In genomic region chr14:37508500-37508899, GRCh38 we compare ENCODE assay signal across 24 cellular contexts.
A peak's percentile ranks its signal among the peaks of the same experiment; 100 is the strongest.
DNase-seq lines count a peak whose midpoint lies in the region; ATAC-seq and TF ChIP-seq lines count a peak whose summit lies in the region.
"Had no signal": no experiment of that assay in that cellular context is flagged by ENCODE, and none has a peak within 500 bp of the region (broad histone marks: within the 10 kb centered on the region; RNA-seq: fewer than 3 reads in every experiment).

No MANE protein-coding gene starts in this region.

- no peaks in the 10 kb centered on the region for H4K20me1 ChIP-seq in mammary epithelial cell (ENCODE audit: insufficient read depth, low read length)
- H4K20me1 ChIP-seq: BLaER1 had no signal

- H2AFZ ChIP-seq in mammary epithelial cell (ENCODE audit: low read depth, low read length): no peak overlapping the region

- WGBS in mammary epithelial cell (ENCODE audit: low coverage, missing lambda C conversion rate): 68% methylated on average over 3 of the region's 3 CpGs

- TF ChIP-seq CTCF in MCF 10A (IDR thresholded peaks at IDR 0.05; ENCODE audit: unreplicated experiment) (no peak), mammary epithelial cell (conservative IDR thresholded peaks at IDR 0.05 in 1 of 2, IDR thresholded peaks at IDR 0.05 in 1 of 2; ENCODE audit: extremely low read depth in 1 of 2, insufficient read depth in 1 of 2, low read depth in 1 of 2, low read length in 2 of 2) (no peak), epithelial cell of esophagus (IDR thresholded peaks at IDR 0.05; ENCODE audit: insufficient read depth, low read depth, low read length, missing control alignments) (no peak), gastrocnemius medialis (IDR thresholded peaks at IDR 0.05 in 4 of 5, conservative IDR thresholded peaks at IDR 0.05 in 1 of 5) (no peak)

- BruUV-seq in MCF 10A (replicated peaks; lab: Mats Ljungman, UMichigan) (no TSS peak), mammary epithelial cell (replicated peaks; lab: Mats Ljungman, UMichigan) (no TSS peak)

- H3K4me1 Mint-ChIP-seq in MCF 10A (ENCODE audit: insufficient read depth, unreplicated experiment): no peaks in the 10 kb centered on the region
- H3K4me1 Mint-ChIP-seq in CD8-positive, alpha-beta memory T cell: no peaks in the 10 kb centered on the region

- dilution Hi-C loops in mammary epithelial cell (cut with HindIII; ENCODE audit: low sequenced_read_pairs): no loop called here

- DNase-seq in MCF 10A (ENCODE audit: unreplicated experiment) (peak; percentile 0), mammary epithelial cell (no peak), adipocyte (ENCODE audit: low read depth) (peak; percentile 20), epithelial cell of esophagus (ENCODE audit: low read depth) (peak; percentile 1), iris pigment epithelial cell (ENCODE audit: low read depth) (peak; percentile 14), gastrocnemius medialis (no peak)
- DNase-seq in CD8-positive, alpha-beta memory T cell: no peak
- DNase-seq in activated CD4-positive, CD25-positive, alpha-beta regulatory T cell (lab: John Stamatoyannopoulos, UW): no peak
- DNase-seq: 8988T; CD4-positive, alpha-beta T cell; COR-L47; DMS53; HCEC 1CT; MG63; NCI-H1092; NCI-H1417 treated with DMSO at 0.1 percent for 48 hours; NCI-H1694 treated with DMSO at 0.1 percent for 48 hours; NCI-H2081; NCI-H2227 treated with DMSO at 0.1 percent for 48 hours; NCI-H69; SHP77 treated with DMSO at 0.1 percent for 48 hours had no signal

- CTCF ChIA-PET in MCF 10A (lab: Yijun Ruan, JAX): no interaction called here
- CTCF ChIA-PET in mammary epithelial cell (lab: Charles Lee; ENCODE audit: low non-redundant PET): no interaction called here
- CTCF ChIA-PET in CD8-positive, alpha-beta memory T cell (lab: Charles Lee): no interaction called here

- H3K4me3 Mint-ChIP-seq in MCF 10A (ENCODE audit: unreplicated experiment): no peak overlapping the region
- no peak overlapping the region for H3K4me3 Mint-ChIP-seq in CD8-positive, alpha-beta memory T cell
- H3K4me3 Mint-ChIP-seq: CD4-positive, alpha-beta T cell had no signal

- H3K27ac ChIP-seq in mammary epithelial cell (ENCODE audit: insufficient read depth, low read depth, low read length) (no peak overlapping the region), gastrocnemius medialis (no peak overlapping the region)
- H3K27ac ChIP-seq in CD8-positive, alpha-beta memory T cell (ENCODE audit: low read depth, low read length): no peak overlapping the region
- H3K27ac ChIP-seq: BLaER1, HL-60 had no signal

- H3K27me3 Mint-ChIP-seq in MCF 10A (ENCODE audit: insufficient read depth, unreplicated experiment): no peaks in the 10 kb centered on the region
- H3K27me3 Mint-ChIP-seq in CD8-positive, alpha-beta memory T cell: no peaks in the 10 kb centered on the region
- H3K27me3 Mint-ChIP-seq: CD4-positive, alpha-beta T cell had no signal

- H3K4me3 ChIP-seq in mammary epithelial cell (replicated peaks in 1 of 3; ENCODE audit: insufficient read depth in 1 of 3, low read depth in 2 of 3, low read length in 3 of 3): no peak overlapping the region
- H3K4me3 ChIP-seq in adipocyte (ENCODE audit: low read length): no peak overlapping the region
- H3K4me3 ChIP-seq in epithelial cell of esophagus (ENCODE audit: low read length): no peak overlapping the region
- no peak overlapping the region for H3K4me3 ChIP-seq in CD8-positive, alpha-beta memory T cell (ENCODE audit: low read length)
- no peak overlapping the region for H3K4me3 ChIP-seq in gastrocnemius medialis
- H3K4me3 ChIP-seq: BLaER1, MG63 had no signal

- H3K9ac ChIP-seq in mammary epithelial cell (ENCODE audit: insufficient read depth, low read length): no peak overlapping the region
- no peak overlapping the region for H3K9ac ChIP-seq in adipocyte (ENCODE audit: low read length)
- H3K9ac ChIP-seq: BLaER1 had no signal

- no peak overlapping the region for H3K4me2 ChIP-seq in mammary epithelial cell (ENCODE audit: insufficient read depth, low read depth, low read length)
- H3K4me2 ChIP-seq: BLaER1 had no signal

- no peaks in the 10 kb centered on the region for H3K79me2 ChIP-seq in mammary epithelial cell (ENCODE audit: insufficient read depth, low read length)

- H3K9me3 ChIP-seq in mammary epithelial cell (replicated peaks; ENCODE audit: insufficient read depth, low read length) (no peaks in the 10 kb centered on the region), adipocyte (ENCODE audit: control insufficient read depth, low read length) (no peaks in the 10 kb centered on the region), gastrocnemius medialis (no peaks in the 10 kb centered on the region)
- H3K9me3 ChIP-seq in CD8-positive, alpha-beta memory T cell (ENCODE audit: low read length): no peaks in the 10 kb centered on the region
- H3K9me3 ChIP-seq: BLaER1, MG63 had no signal

- H3K4me1 ChIP-seq in mammary epithelial cell (ENCODE audit: insufficient read depth, low read length): no peaks in the 10 kb centered on the region
- no peaks in the 10 kb centered on the region for H3K4me1 ChIP-seq in adipocyte (ENCODE audit: control insufficient read depth, insufficient read depth, low read length)
- H3K4me1 ChIP-seq in CD8-positive, alpha-beta memory T cell (ENCODE audit: insufficient read depth, low read length): no peaks in the 10 kb centered on the region
- no peaks in the 10 kb centered on the region for H3K4me1 ChIP-seq in gastrocnemius medialis
- H3K4me1 ChIP-seq: BLaER1 had no signal

- ATAC-seq in gastrocnemius medialis: no peak
- ATAC-seq: Panc1 had no signal

- in situ Hi-C loops in mammary epithelial cell (cut with MboI; ENCODE audit: low sequenced_read_pairs in 2 of 2) (no loop called here), gastrocnemius medialis (cut with MboI; ENCODE audit: low sequenced_read_pairs in 4 of 4) (no loop called here)

- H3K36me3 Mint-ChIP-seq in MCF 10A (ENCODE audit: insufficient read depth, unreplicated experiment): no peaks in the 10 kb centered on the region
- no peaks in the 10 kb centered on the region for H3K36me3 Mint-ChIP-seq in CD8-positive, alpha-beta memory T cell

- H3K27me3 ChIP-seq in mammary epithelial cell (ENCODE audit: insufficient read depth, low read length) (no peaks in the 10 kb centered on the region), adipocyte (replicated peaks; ENCODE audit: control insufficient read depth, insufficient read depth, low read length) (no peaks in the 10 kb centered on the region), gastrocnemius medialis (no peaks in the 10 kb centered on the region)
- H3K27me3 ChIP-seq in CD8-positive, alpha-beta memory T cell (ENCODE audit: insufficient read depth, low read length, poor library complexity, severe bottlenecking): no peaks in the 10 kb centered on the region
- H3K27me3 ChIP-seq: BLaER1, MG63 had no signal

- POLR2A ChIA-PET in MCF 10A (lab: Yijun Ruan, JAX): no interaction called here
- POLR2A ChIA-PET in CD8-positive, alpha-beta memory T cell (lab: Charles Lee): no interaction called here

- H3K36me3 ChIP-seq in mammary epithelial cell (ENCODE audit: insufficient read depth, low read length): no peaks in the 10 kb centered on the region
- no peaks in the 10 kb centered on the region for H3K36me3 ChIP-seq in adipocyte (ENCODE audit: control insufficient read depth, insufficient read depth, low read length, severe bottlenecking)
- no peaks in the 10 kb centered on the region for H3K36me3 ChIP-seq in CD8-positive, alpha-beta memory T cell (ENCODE audit: insufficient read depth, low read length)
- H3K36me3 ChIP-seq in gastrocnemius medialis: no peaks in the 10 kb centered on the region
- H3K36me3 ChIP-seq: BLaER1, MG63 had no signal

- no peak for TF ChIP-seq POLR2A in gastrocnemius medialis (IDR thresholded peaks at IDR 0.05)

- H3K27ac Mint-ChIP-seq in MCF 10A (ENCODE audit: low read depth, unreplicated experiment): no peak overlapping the region
- H3K27ac Mint-ChIP-seq in CD8-positive, alpha-beta memory T cell: no peak overlapping the region
- H3K27ac Mint-ChIP-seq: CD4-positive, alpha-beta T cell had no signal

- peaks cover 7% of the 10 kb centered on the region for H3K9me3 Mint-ChIP-seq in MCF 10A (ENCODE audit: unreplicated experiment)
- peaks cover 0 to 11% (median 0%) of the 10 kb centered on the region in 5 donors for H3K9me3 Mint-ChIP-seq in CD8-positive, alpha-beta memory T cell

- intact Hi-C loops in MCF 10A (cut with micrococcal nuclease): no loop called here
- intact Hi-C loops in mammary epithelial cell (cut with micrococcal nuclease): no loop called here
- intact Hi-C loops in gastrocnemius medialis (cut with DNase I; ENCODE audit: low total_unique reads): no loop called here

Comparison
In these comparisons a context has a peak if more than half of its experiments do, and no peak if none do; other contexts are left out.
1. DNase-seq: peak in MCF 10A (single experiment), adipocyte (single experiment), epithelial cell of esophagus (single experiment) and iris pigment epithelial cell (single experiment); none in mammary epithelial cell (single experiment), CD8-positive, alpha-beta memory T cell (0 of 5), activated CD4-positive, CD25-positive, alpha-beta regulatory T cell (0 of 4) and gastrocnemius medialis (0 of 2).